In the genomic region with DNA sequence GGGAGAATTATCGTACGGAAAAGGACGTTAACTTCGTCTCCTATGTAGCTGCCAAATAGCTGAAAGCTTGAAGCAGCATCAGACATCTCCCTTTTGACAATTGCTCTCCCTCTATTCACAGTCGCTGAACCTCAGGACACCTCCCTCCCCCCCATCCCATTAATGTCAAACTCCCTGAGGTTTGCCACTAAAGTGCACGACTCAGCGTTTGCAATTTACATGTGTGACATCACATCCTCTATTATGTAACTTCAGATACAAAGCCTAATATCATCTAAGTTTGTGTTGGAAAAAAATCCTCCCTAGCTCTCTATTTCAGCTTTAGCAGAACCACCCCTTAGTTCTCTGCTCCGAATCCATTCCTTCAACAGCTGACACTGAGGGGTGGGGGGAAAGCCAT, we compare ENCODE assay signal across 11 cellular contexts. TPM values are rescaled to one million over a fixed set of nuclear protein-coding genes. Genes with fewer than 3 reads are reported as not detected.
DNase-seq lines count a peak whose midpoint lies in the region; FAIRE-seq and TF ChIP-seq lines count a peak whose summit lies in the region.
"Had no signal": no experiment of that assay in that cellular context is flagged by ENCODE, and none has a peak within 500 bp of the region (broad histone marks: within the 10 kb centered on the region; RNA-seq: fewer than 3 reads in every experiment).

No MANE protein-coding gene starts in this region.

- H3K27me3 Mint-ChIP-seq in activated T-cell treated with anti-CD3 and anti-CD28 coated beads, Interleukin-2, amount 50 U/mL, for 24 hours = peaks cover 9% of the 10 kb centered on the region

- BruUV-seq in endothelial cell of umbilical vein (replicated peaks; lab: Mats Ljungman, UMichigan) = no TSS peak

- no peaks in the 10 kb centered on the region for H3K9me3 ChIP-seq in endothelial cell of umbilical vein (replicated peaks; ENCODE audit: control insufficient read depth, insufficient read depth, low read length)
- H3K9me3 ChIP-seq: pancreas had no signal

- intact Hi-C loops in endothelial cell of umbilical vein (cut with micrococcal nuclease) = loop anchor here (10.0 kb wide), 2 partner anchors 673 to 833 kb away; a partner anchor contains a TSS

- no peak overlapping the region for H3K4me3 Mint-ChIP-seq in activated T-cell treated with anti-CD3 and anti-CD28 coated beads, Interleukin-2, amount 50 U/mL, for 24 hours

- H3K36me3 ChIP-seq in endothelial cell of umbilical vein (ENCODE audit: control insufficient read depth in 2 of 2, extremely low read depth in 1 of 2, insufficient read depth in 2 of 2, low read length in 2 of 2) = no peaks in the 10 kb centered on the region
- H3K36me3 ChIP-seq: pancreas had no signal

- no peak overlapping the region for H3K27ac Mint-ChIP-seq in activated T-cell treated with anti-CD3 and anti-CD28 coated beads, Interleukin-2, amount 50 U/mL, for 24 hours

- peaks cover 4% of the 10 kb centered on the region for H3K79me2 ChIP-seq in endothelial cell of umbilical vein (ENCODE audit: control insufficient read depth, insufficient read depth, low read length)

- H3K36me3 Mint-ChIP-seq in activated T-cell treated with anti-CD3 and anti-CD28 coated beads, Interleukin-2, amount 50 U/mL, for 24 hours (ENCODE audit: low read depth) = peaks cover 5% of the 10 kb centered on the region

- peak overlapping the region; percentile 63 for H3K4me2 ChIP-seq in endothelial cell of umbilical vein (ENCODE audit: insufficient read depth, low read length)

- peak overlapping the region; percentile 50 for H2AFZ ChIP-seq in endothelial cell of umbilical vein (ENCODE audit: low read depth, low read length)

- CTCF ChIA-PET in endothelial cell of umbilical vein (lab: Charles Lee) = interaction anchor here (0.8 to 6.1 kb wide), 4 partner anchors 430 to 583 kb away, joined by 3 to 41 read pairs (median 4); no protein-coding TSS in a partner anchor

- POLR2A ChIA-PET in endothelial cell of umbilical vein (lab: Charles Lee) = no interaction called here

- peak overlapping the region in 1 of 3 experiments; percentile 15 for H3K4me3 ChIP-seq in endothelial cell of umbilical vein (replicated peaks in 1 of 3; ENCODE audit: insufficient read depth in 1 of 3, low read depth in 1 of 3, low read length in 3 of 3)
- peak overlapping the region; percentile 12 for H3K4me3 ChIP-seq in skeletal muscle cell (ENCODE audit: low read depth, low read length)
- H3K4me3 ChIP-seq: pancreas had no signal

- H3K27ac ChIP-seq in endothelial cell of umbilical vein (ENCODE audit: insufficient read depth, low read depth, low read length) = no peak overlapping the region
- H3K27ac ChIP-seq: pancreas had no signal

- H3K9me3 Mint-ChIP-seq in activated T-cell treated with anti-CD3 and anti-CD28 coated beads, Interleukin-2, amount 50 U/mL, for 24 hours = no peaks in the 10 kb centered on the region

- no peaks in the 10 kb centered on the region for H4K20me1 ChIP-seq in endothelial cell of umbilical vein (replicated peaks; ENCODE audit: control insufficient read depth, extremely low read depth, insufficient read depth, low read length)

- no peak for TF ChIP-seq POLR2A in endothelial cell of umbilical vein (IDR thresholded peaks at IDR 0.05; ENCODE audit: low read depth, low read length)

- peak; percentile 43 for FAIRE-seq in endothelial cell of umbilical vein (lab: Jason Lieb, UNC)
- FAIRE-seq: pancreas, TTC549 had no signal

- H3K4me1 ChIP-seq in endothelial cell of umbilical vein (ENCODE audit: control insufficient read depth, extremely low read depth, insufficient read depth, low read length) = peaks cover 15% of the 10 kb centered on the region

- H3K9ac ChIP-seq in endothelial cell of umbilical vein (replicated peaks; ENCODE audit: extremely low read depth, insufficient read depth, low read length) = no peak overlapping the region

- peak; percentile 21 for DNase-seq in activated T-cell treated with anti-CD3 and anti-CD28 coated beads for 4 hours
- DNase-seq in activated T-cell treated with anti-CD3 and anti-CD28 coated beads, Interleukin-2, amount 50 U/mL, for 24 hours = no peak
- DNase-seq in NCI-H69 (lab: John Stamatoyannopoulos, UW) = peak; percentile 59
- DNase-seq in endothelial cell of umbilical vein (ENCODE audit: low read depth, low spot score) = peak; percentile 39
- DNase-seq in skeletal muscle cell (ENCODE audit: low read depth) = no peak
- no peak for DNase-seq in superior temporal gyrus (ENCODE audit: extremely low spot score)
- no peak for DNase-seq in GM13976 (ENCODE audit: low spot score)
- DNase-seq in NCI-H1930 (lab: John Stamatoyannopoulos, UW) = no peak
- DNase-seq: NCI-H1417 treated with DMSO at 0.1 percent for 48 hours had no signal

- dilution Hi-C loops in endothelial cell of umbilical vein (cut with MboI; ENCODE audit: extremely low pct_ligation_motif_present, low sequenced_read_pairs) = no loop called here

- no peaks in the 10 kb centered on the region for H3K27me3 ChIP-seq in endothelial cell of umbilical vein (ENCODE audit: control insufficient read depth in 2 of 2, insufficient read depth in 2 of 2, low read length in 2 of 2)
- H3K27me3 ChIP-seq: pancreas had no signal

- TF ChIP-seq CTCF in endothelial cell of umbilical vein (IDR thresholded peaks at IDR 0.05; ENCODE audit: extremely low read depth in 1 of 2, insufficient read depth in 1 of 2, low read depth in 1 of 2, low read length in 2 of 2) (no peak), GM13976 (IDR thresholded peaks at IDR 0.05; ENCODE audit: borderline replicate concordance, control extremely low read depth, extremely low read depth, insufficient read depth, missing control alignments) (no peak)

- no peaks in the 10 kb centered on the region for H3K9me1 ChIP-seq in endothelial cell of umbilical vein (replicated peaks; ENCODE audit: control insufficient read depth, extremely low read depth, insufficient read depth, low read length)

- in situ Hi-C loops in GM13976 (cut with MboI; ENCODE audit: low sequenced_read_pairs, unreplicated experiment) = no loop called here

- H3K4me1 Mint-ChIP-seq in activated T-cell treated with anti-CD3 and anti-CD28 coated beads, Interleukin-2, amount 50 U/mL, for 24 hours (ENCODE audit: low read depth) = peaks cover 22% of the 10 kb centered on the region

TF ChIP-seq in endothelial cell of umbilical vein, 7 proteins besides CTCF, POLR2A, EP300 and RAD21:
- TF ChIP-seq GATA2 (IDR thresholded peaks at IDR 0.05; ENCODE audit: insufficient read depth, insufficient read length, low read depth, low read length) = no peak

RNA-seq across cellular contexts. Expression of a gene that starts 5.5 kb away (rescaled TPM):
- 15.9 and 16.4 TPM in 2 replicates for total RNA-seq in endothelial cell of umbilical vein
- 4.5 and 4.8 TPM in 2 replicates for polyA plus RNA-seq in endothelial cell of umbilical vein
- 6.5 and 6.6 TPM in 2 replicates for polyA plus RNA-seq in endothelial cell of umbilical vein (2011; cell fraction: cytosol; rRNA removed)
- polyA plus RNA-seq in endothelial cell of umbilical vein (2011; cell fraction: nucleus; rRNA removed) = 11.7 and 11.8 TPM in 2 replicates
- polyA plus RNA-seq in endothelial cell of umbilical vein (2012) = 4.0 and 6.2 TPM in 2 replicates
- 29.7 and 29.8 TPM in 2 replicates for polyA minus RNA-seq in endothelial cell of umbilical vein
- not detected for polyA minus RNA-seq in endothelial cell of umbilical vein (2011; cell fraction: cytosol; rRNA and poly(A)+ RNA removed)
- 66.3 and 86.1 TPM in 2 replicates for polyA minus RNA-seq in endothelial cell of umbilical vein (2011; cell fraction: nucleus; rRNA and poly(A)+ RNA removed)

Comparison
In these comparisons a context has a peak if more than half of its experiments do, and no peak if none do; other contexts are left out.
1. DNase-seq: peak in activated T-cell treated with anti-CD3 and anti-CD28 coated beads for 4 hours (single experiment), NCI-H69 (single experiment) and endothelial cell of umbilical vein (single experiment); none in activated T-cell treated with anti-CD3 and anti-CD28 coated beads, Interleukin-2, amount 50 U/mL, for 24 hours (single experiment), skeletal muscle cell (single experiment), superior temporal gyrus (single experiment), GM13976 (single experiment) and NCI-H1930 (0 of 2).